ENCODE assay signal across 9 cellular contexts in genomic region chr5:55308254-55308836, GRCh38. TPM values are rescaled to one million over a fixed set of nuclear protein-coding genes. Genes with fewer than 3 reads are reported as not detected.
A peak's percentile ranks its signal among the peaks of the same experiment; 100 is the strongest.
DNase-seq lines count a peak whose midpoint lies in the region; ATAC-seq, FAIRE-seq and TF ChIP-seq lines count a peak whose summit lies in the region.
"Had no signal": no experiment of that assay in that cellular context is flagged by ENCODE, and none has a peak within 500 bp of the region (broad histone marks: within the 10 kb centered on the region; RNA-seq: fewer than 3 reads in every experiment).

No MANE protein-coding gene starts in this region.

- POLR2A ChIA-PET in RWPE1 (lab: Yijun Ruan, JAX; ENCODE audit: low non-redundant PET) = interaction anchor here (1.3 kb wide), 1 partner anchor 76 kb away, joined by 3 read pairs; no protein-coding TSS in a partner anchor
- POLR2A ChIA-PET in H1 (lab: Charles Lee; ENCODE audit: partially characterized antibody) = interaction anchor here (0.6 to 1.8 kb wide), 9 partner anchors 8 to 1843 kb away, joined by 3 to 8 read pairs (median 3); partner anchors contain the start of gene CCNO
- POLR2A ChIA-PET in naive thymus-derived CD4-positive, alpha-beta T cell (lab: Charles Lee) = interaction anchor here (0.6 to 1.9 kb wide), 9 partner anchors 8 to 346 kb away, joined by 3 to 8 read pairs (median 3); no protein-coding TSS in a partner anchor

- no peak overlapping the region for H4K5ac ChIP-seq in H1 (ENCODE audit: insufficient read length, low read depth, low read length)

- peak overlapping the region; percentile 88 for H2BK5ac ChIP-seq in H1 (ENCODE audit: low read depth, low read length)

- peak overlapping the region; percentile 80 to 96 (median 94) for H3K9ac ChIP-seq in H1 (replicated peaks in 1 of 4; ENCODE audit: extremely low read depth in 1 of 4, low read depth in 3 of 4, low read length in 3 of 4)

- no peak overlapping the region for H2AK5ac ChIP-seq in H1 (ENCODE audit: low read depth, low read length)

- no peaks in the 10 kb centered on the region for H3K27me3 ChIP-seq in H1 (replicated peaks in 1 of 4; ENCODE audit: control insufficient read depth in 3 of 4, extremely low read depth in 1 of 4, insufficient read depth in 3 of 4, low read length in 3 of 4)
- H3K27me3 ChIP-seq in naive thymus-derived CD4-positive, alpha-beta T cell (ENCODE audit: control insufficient read depth in 2 of 2, insufficient read depth in 2 of 2, low read length in 2 of 2) = no peaks in the 10 kb centered on the region

- H4K91ac ChIP-seq in H1 (replicated peaks; ENCODE audit: insufficient read length, low read length) = no peak overlapping the region

- H3K23ac ChIP-seq in H1 (ENCODE audit: insufficient read length) = no peak overlapping the region

- peaks cover 0 to 2% (median 2%) of the 10 kb centered on the region in 4 experiments; a peak in 4 of 7 replicates for H3K4me1 ChIP-seq in H1 (replicated peaks in 1 of 4; ENCODE audit: control insufficient read depth in 3 of 4, insufficient read depth in 4 of 4, low read length in 3 of 4)
- peaks cover 28 to 37% of the 10 kb centered on the region in 2 donors for H3K4me1 ChIP-seq in naive thymus-derived CD4-positive, alpha-beta T cell (ENCODE audit: control insufficient read depth in 2 of 2, insufficient read depth in 2 of 2, low read length in 2 of 2)

- H3K79me1 ChIP-seq in H1 (ENCODE audit: low read depth, low read length) = peaks cover 6% of the 10 kb centered on the region

- peaks cover 6% of the 10 kb centered on the region for H3K23me2 ChIP-seq in H1 (ENCODE audit: low read depth, low read length)

- no peak overlapping the region for H3K14ac ChIP-seq in H1 (ENCODE audit: insufficient read length)

- TF ChIP-seq EP300 in H1 (IDR thresholded peaks at IDR 0.05; ENCODE audit: borderline replicate concordance in 1 of 2, low read depth in 2 of 2, low read length in 2 of 2) = no peak

- TF ChIP-seq CTCF in RWPE1 (conservative IDR thresholded peaks at IDR 0.05; ENCODE audit: low read depth) = no peak; the same call in 1 of the 2 replicates
- TF ChIP-seq CTCF in H1 (IDR thresholded peaks at IDR 0.05; ENCODE audit: control extremely low read depth in 1 of 3, insufficient read depth in 1 of 3, low read depth in 1 of 3, low read length in 3 of 3) = no peak

- H2BK20ac ChIP-seq in H1 (ENCODE audit: low read length) = no peak overlapping the region

- peaks cover 0 to 4% of the 10 kb centered on the region in 2 experiments for H4K20me1 ChIP-seq in H1 (replicated peaks in 1 of 2; ENCODE audit: control insufficient read depth in 1 of 2, insufficient read depth in 2 of 2, low read length in 2 of 2)

- H3K27ac ChIP-seq in RWPE1 (peak overlapping the region; percentile 98), H1 (ENCODE audit: low read depth, low read length) (peak overlapping the region; percentile 90)
- peak overlapping the region; percentile 89 for H3K27ac ChIP-seq in naive thymus-derived CD4-positive, alpha-beta T cell (ENCODE audit: low read depth, low read length)

- intact Hi-C loops in naive thymus-derived CD4-positive, alpha-beta T cell (cut with micrococcal nuclease) = loop anchor here (1.0 to 5.0 kb wide), 6 partner anchors 8 to 996 kb away; partner anchors contain the start of genes ARL15 (in 1 of the 2), MCIDAS (in 1 of the 2), SLC38A9 (in 1 of the 2) and SNX18 (in 1 of the 2)

- peaks cover 0 to 2% (median 0%) of the 10 kb centered on the region in 11 donors for H3K9me3 Mint-ChIP-seq in naive thymus-derived CD4-positive, alpha-beta T cell

- no peak overlapping the region for H3K4me3 Mint-ChIP-seq in naive thymus-derived CD4-positive, alpha-beta T cell
- H3K4me3 Mint-ChIP-seq: brain had no signal

- H3K36me3 ChIP-seq in H1 (ENCODE audit: control insufficient read depth in 2 of 4, insufficient read depth in 4 of 4, low read length in 3 of 4) = peaks cover 0 to 4% (median 0%) of the 10 kb centered on the region in 4 experiments; a peak in 1 of 8 replicates
- peaks cover 0 to 4% (median 0%) of the 10 kb centered on the region in 3 experiments for H3K36me3 ChIP-seq in naive thymus-derived CD4-positive, alpha-beta T cell (ENCODE audit: control insufficient read depth in 2 of 3, insufficient read depth in 3 of 3, low read length in 3 of 3)

- peak overlapping the region; percentile 66 for H2AFZ ChIP-seq in H1 (ENCODE audit: low read length)

- TF ChIP-seq POLR2A in H1 (IDR thresholded peaks at IDR 0.05; ENCODE audit: control extremely low read depth in 1 of 2, low read depth in 2 of 2, low read length in 2 of 2) = no peak

- H3K27me3 Mint-ChIP-seq in naive thymus-derived CD4-positive, alpha-beta T cell = no peaks in the 10 kb centered on the region
- H3K27me3 Mint-ChIP-seq: brain had no signal

- H3K18ac ChIP-seq in H1 (ENCODE audit: extremely low read depth, low read length) = peak overlapping the region; percentile 75; the same call in 1 of the 2 replicates

- no peaks in the 10 kb centered on the region for H3K9me3 ChIP-seq in H1 (ENCODE audit: insufficient read depth in 2 of 2, low read depth in 1 of 2, low read length in 1 of 2)
- H3K9me3 ChIP-seq in naive thymus-derived CD4-positive, alpha-beta T cell (ENCODE audit: control insufficient read depth in 2 of 3, low read length in 3 of 3) = no peaks in the 10 kb centered on the region

- ATAC-seq in HG02642 (IDR thresholded peaks at IDR 0.05; ENCODE audit: poor library complexity, unreplicated experiment) = peak; percentile 3
- ATAC-seq in naive thymus-derived CD4-positive, alpha-beta T cell = peak; percentile 7
- no peak for ATAC-seq in GM19455 (IDR thresholded peaks at IDR 0.05; ENCODE audit: unreplicated experiment)

- peak overlapping the region; percentile 22; the same call in 1 of the 2 replicates for H4K8ac ChIP-seq in H1 (ENCODE audit: extremely low read depth, insufficient read depth, low read length)

- H3K4me2 ChIP-seq in H1 (ENCODE audit: insufficient read depth in 1 of 2, low read depth in 2 of 2, low read length in 2 of 2) = peak overlapping the region; percentile 72 to 92

- H3K4me1 Mint-ChIP-seq in naive thymus-derived CD4-positive, alpha-beta T cell = peaks cover 8 to 32% (median 21%) of the 10 kb centered on the region in 7 donors

- peaks cover 22 to 86% of the 10 kb centered on the region in 2 experiments for H3K79me2 ChIP-seq in H1 (ENCODE audit: control insufficient read depth in 1 of 2, insufficient read depth in 2 of 2, low read length in 2 of 2)

- no peak for FAIRE-seq in H1 (lab: Jason Lieb, UNC)

- H2BK12ac ChIP-seq in H1 (ENCODE audit: low read depth, low read length) = peak overlapping the region; percentile 69; the same call in 1 of the 2 replicates

- DNase-seq in NCI-H82 (lab: John Stamatoyannopoulos, UW) (peak; percentile 38), NCI-H82 treated with DMSO at 0.1 percent for 48 hours (lab: John Stamatoyannopoulos, UW; ENCODE audit: unreplicated experiment) (no peak), RWPE1 (ENCODE audit: low spot score) (peak; percentile 28), H1 (ENCODE audit: low read depth in 1 of 2, low spot score in 2 of 2) (no peak), NCI-H446 treated with DMSO at 0.1 percent for 48 hours (lab: John Stamatoyannopoulos, UW) (no peak)
- peak in 1 of 9 donors; percentile 8 for DNase-seq in naive thymus-derived CD4-positive, alpha-beta T cell

- H2BK120ac ChIP-seq in H1 (replicated peaks; ENCODE audit: low read depth, low read length) = no peak overlapping the region

- peak overlapping the region; percentile 95 for H3K56ac ChIP-seq in H1 (replicated peaks; ENCODE audit: insufficient read length, low read depth, low read length)

- CTCF ChIA-PET in RWPE1 (lab: Yijun Ruan, JAX) = interaction anchor here (0.7 kb wide), 1 partner anchor 82 kb away, joined by 4 read pairs; no protein-coding TSS in a partner anchor
- CTCF ChIA-PET in H1 (lab: Charles Lee; ENCODE audit: partially characterized antibody) = interaction anchor here (0.6 kb wide), 1 partner anchor 899 kb away, joined by 3 read pairs; no protein-coding TSS in a partner anchor
- CTCF ChIA-PET in naive thymus-derived CD4-positive, alpha-beta T cell (lab: Charles Lee) = interaction anchor here (0.6 kb wide), 2 partner anchors 16 to 137 kb away, joined by 3 to 7 read pairs; no protein-coding TSS in a partner anchor

- whole genome bisulfite sequencing in H1 (ENCODE audit: extremely low coverage in 1 of 2, insufficient coverage in 1 of 2, insufficient read length in 1 of 2, insufficient replicate concordance in 2 of 2, low coverage in 1 of 2, low lambda C conversion rate in 2 of 2, missing lambda C conversion rate in 1 of 2), 2 experiments = 2 to 100% methylated on average over 1 to 13 of the region's 13 CpGs

- H3K4me3 ChIP-seq in H1 (ENCODE audit: extremely low read depth in 1 of 4, insufficient read depth in 2 of 4, low read depth in 3 of 4, low read length in 4 of 4) = peak overlapping the region; percentile 79 to 88 (median 85)
- peak overlapping the region; percentile 97 for H3K4me3 ChIP-seq in naive thymus-derived CD4-positive, alpha-beta T cell (ENCODE audit: low read length)

- H3K4ac ChIP-seq in H1 (replicated peaks; ENCODE audit: insufficient read length, low read depth, low read length) = no peak overlapping the region

- TF ChIP-seq RAD21 in H1 (IDR thresholded peaks at IDR 0.05 in 1 of 2, conservative IDR thresholded peaks at IDR 0.05 in 1 of 2; ENCODE audit: low read depth in 2 of 2, low read length in 2 of 2) = no peak

- peaks cover 0 to 17% (median 9%) of the 10 kb centered on the region in 5 donors for H3K36me3 Mint-ChIP-seq in naive thymus-derived CD4-positive, alpha-beta T cell

- no peak overlapping the region for H3K27ac Mint-ChIP-seq in naive thymus-derived CD4-positive, alpha-beta T cell
- H3K27ac Mint-ChIP-seq: brain had no signal

- no peak overlapping the region for H2BK15ac ChIP-seq in H1 (ENCODE audit: low read length)

RNA-seq across cellular contexts. Expression of gene MTREX, which starts 0.6 kb away (rescaled TPM):
- total RNA-seq in H1 (2021; fragmentation: NEBNext Ultra II Directional; extraction: Animal tissue kit (Norgen Biotek cat#: 25700)) = 129 and 130 TPM in 2 replicates
- polyA plus RNA-seq in H1 (2011; rRNA removed) = 11.2 and 16.0 TPM in 2 replicates
- polyA plus RNA-seq in H1 (2011; cell fraction: cytosol; rRNA removed) = 45.3 TPM
- polyA plus RNA-seq in H1 (2011; cell fraction: nucleus; rRNA removed) = 12.2 TPM
- 49.6 to 87.8 TPM (median 51.7 TPM) in 4 replicates for polyA plus RNA-seq in H1 (2012, experiment 1 of 2)
- polyA plus RNA-seq in H1 (2012, experiment 2 of 2) = 3.4 TPM
- polyA plus RNA-seq in H1 (2013, experiment 1 of 2) = 51.3 TPM
- 53.3 TPM for polyA plus RNA-seq in H1 (2013, experiment 2 of 2)
- 38.1 and 70.3 TPM in 2 replicates for polyA minus RNA-seq in H1 (2011; rRNA and poly(A)+ RNA removed)
- polyA minus RNA-seq in H1 (2011; cell fraction: cytosol; rRNA and poly(A)+ RNA removed) = 59.3 TPM
- polyA minus RNA-seq in H1 (2011; cell fraction: nucleus; rRNA and poly(A)+ RNA removed) = 71.7 TPM
- 10 to 100 TPM; 64.0 to 83.7 (median 66.3) TPM for total RNA-seq in naive thymus-derived CD4-positive, alpha-beta T cell
- polyA plus RNA-seq in naive thymus-derived CD4-positive, alpha-beta T cell = 10 to 100 TPM; 29.6 to 35.7 TPM

RNA-seq across cellular contexts. Expression of gene DHX29, which starts 0.9 kb away (rescaled TPM):
- 32.1 and 33.0 TPM in 2 replicates for total RNA-seq in H1 (2021; fragmentation: NEBNext Ultra II Directional; extraction: Animal tissue kit (Norgen Biotek cat#: 25700))
- polyA plus RNA-seq in H1 (2011; rRNA removed) = 2.5 and 3.4 TPM in 2 replicates
- polyA plus RNA-seq in H1 (2011; cell fraction: cytosol; rRNA removed) = 4.9 TPM
- 2.6 TPM for polyA plus RNA-seq in H1 (2011; cell fraction: nucleus; rRNA removed)
- 12.7 to 23.5 TPM (median 15.5 TPM) in 4 replicates for polyA plus RNA-seq in H1 (2012, experiment 1 of 2)
- polyA plus RNA-seq in H1 (2012, experiment 2 of 2) = 1.2 TPM
- polyA plus RNA-seq in H1 (2013, experiment 1 of 2) = 22.8 TPM
- 22.9 TPM for polyA plus RNA-seq in H1 (2013, experiment 2 of 2)
- polyA minus RNA-seq in H1 (2011; rRNA and poly(A)+ RNA removed) = 4.6 and 7.0 TPM in 2 replicates
- 6.7 TPM for polyA minus RNA-seq in H1 (2011; cell fraction: cytosol; rRNA and poly(A)+ RNA removed)
- polyA minus RNA-seq in H1 (2011; cell fraction: nucleus; rRNA and poly(A)+ RNA removed) = 6.6 TPM
- total RNA-seq in naive thymus-derived CD4-positive, alpha-beta T cell = 10 to 100 TPM; 12.5 to 19.2 (median 15.9) TPM
- 1 to 10 TPM; 5.8 to 9.5 TPM for polyA plus RNA-seq in naive thymus-derived CD4-positive, alpha-beta T cell

Comparison
In these comparisons a context has a peak if more than half of its experiments do, and no peak if none do; other contexts are left out.
1. DNase-seq: peak in NCI-H82 (single experiment) and RWPE1 (single experiment); none in NCI-H82 treated with DMSO at 0.1 percent for 48 hours (single experiment), H1 (0 of 2) and NCI-H446 treated with DMSO at 0.1 percent for 48 hours (single experiment).
2. Peak in every context shown above with its lines, with median percentiles within 50 percentile points of each other: H3K27ac ChIP-seq.